Comparison of ENCODE assay signal across 1 cellular context in the genomic region with DNA sequence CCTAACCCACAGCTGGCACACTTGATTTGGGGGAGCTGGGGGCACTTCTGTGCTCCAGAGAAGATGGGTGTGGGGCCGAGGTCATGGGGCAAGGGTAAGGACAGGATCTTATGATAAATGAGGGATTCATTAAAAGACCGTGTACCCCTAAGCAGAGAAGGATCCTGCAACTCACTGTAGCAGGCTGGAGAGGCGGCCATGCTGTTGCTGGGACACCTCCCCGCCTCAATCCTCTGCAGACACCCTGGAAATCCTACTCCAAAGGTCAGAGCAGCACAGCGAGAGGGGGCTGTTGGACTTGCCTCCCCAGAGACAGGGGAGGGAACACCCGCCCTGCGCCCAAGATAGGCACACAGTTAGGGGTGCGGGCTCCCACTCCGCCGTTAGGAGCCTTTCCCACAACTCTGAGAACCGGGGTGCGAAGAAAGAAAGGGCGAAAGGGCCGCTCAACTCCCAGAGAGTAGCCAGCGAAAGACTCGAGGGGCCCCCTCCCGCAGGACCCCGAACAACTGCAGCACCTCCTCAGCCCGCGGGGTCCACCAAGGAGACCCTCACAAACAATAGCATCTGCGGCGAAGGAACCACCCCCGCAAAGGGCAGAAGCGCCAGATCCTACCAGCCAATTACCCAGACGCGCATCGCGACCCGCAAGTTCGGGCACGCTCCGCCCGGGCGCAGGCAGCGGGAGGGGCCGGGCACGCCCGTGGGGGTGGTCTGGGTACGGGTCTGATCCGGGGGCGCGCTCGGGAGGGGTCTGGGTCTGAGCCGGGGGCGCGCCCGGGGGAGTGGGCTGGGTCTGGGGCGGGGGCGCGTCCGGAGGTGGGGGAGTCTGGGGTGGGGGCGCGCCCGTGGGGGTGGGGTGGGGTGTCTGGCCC.
TF ChIP-seq lines count a peak whose summit lies in the region.

No MANE protein-coding gene starts in this region.

TF ChIP-seq in GM23338, 12 proteins besides CTCF, POLR2A, EP300 and RAD21 (continued from another document):
- TF ChIP-seq ZNF462 (CRISPR knock-in tag; IDR thresholded peaks at IDR 0.05): no peak
- TF ChIP-seq, protein P1, sequence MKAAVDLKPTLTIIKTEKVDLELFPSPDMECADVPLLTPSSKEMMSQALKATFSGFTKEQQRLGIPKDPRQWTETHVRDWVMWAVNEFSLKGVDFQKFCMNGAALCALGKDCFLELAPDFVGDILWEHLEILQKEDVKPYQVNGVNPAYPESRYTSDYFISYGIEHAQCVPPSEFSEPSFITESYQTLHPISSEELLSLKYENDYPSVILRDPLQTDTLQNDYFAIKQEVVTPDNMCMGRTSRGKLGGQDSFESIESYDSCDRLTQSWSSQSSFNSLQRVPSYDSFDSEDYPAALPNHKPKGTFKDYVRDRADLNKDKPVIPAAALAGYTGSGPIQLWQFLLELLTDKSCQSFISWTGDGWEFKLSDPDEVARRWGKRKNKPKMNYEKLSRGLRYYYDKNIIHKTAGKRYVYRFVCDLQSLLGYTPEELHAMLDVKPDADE (IDR thresholded peaks at IDR 0.05): no peak
TF ChIP-seq in GM23338: peak in this region for 0.
